ENCODE assay signal across 1 cellular context in the genomic region with DNA sequence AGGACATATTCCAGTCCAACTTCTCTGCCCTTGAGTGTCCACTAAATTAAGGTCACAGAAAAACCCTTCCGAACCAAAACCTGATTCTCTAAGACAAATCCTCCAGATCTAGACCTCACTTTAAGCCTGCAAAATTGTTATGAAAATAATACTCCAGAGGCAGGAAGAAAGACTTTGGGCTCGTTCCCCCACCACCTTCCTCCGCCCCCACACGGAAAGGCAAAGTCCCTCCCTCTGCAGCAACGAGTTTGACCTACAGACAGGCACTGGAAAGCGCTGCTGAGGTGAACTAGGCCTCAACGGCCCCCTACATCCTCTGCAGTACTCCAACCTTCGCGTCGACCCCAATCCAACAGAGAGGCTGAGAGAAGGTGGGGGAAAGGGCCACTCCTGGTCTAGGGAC.
A peak's percentile ranks its signal among the peaks of the same experiment; 100 is the strongest.
TF ChIP-seq lines count a peak whose summit lies in the region.

No MANE protein-coding gene starts in this region.

TF ChIP-seq in HepG2, 621 proteins besides CTCF, POLR2A, EP300 and RAD21 (continued from another document and continues in another):
- TF ChIP-seq, protein P1, sequence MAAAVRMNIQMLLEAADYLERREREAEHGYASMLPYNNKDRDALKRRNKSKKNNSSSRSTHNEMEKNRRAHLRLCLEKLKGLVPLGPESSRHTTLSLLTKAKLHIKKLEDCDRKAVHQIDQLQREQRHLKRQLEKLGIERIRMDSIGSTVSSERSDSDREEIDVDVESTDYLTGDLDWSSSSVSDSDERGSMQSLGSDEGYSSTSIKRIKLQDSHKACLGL (CRISPR knock-in tag; IDR thresholded peaks at IDR 0.05), result no peak
- TF ChIP-seq MED1 (CRISPR knock-in tag; IDR thresholded peaks at IDR 0.05), result 0 out of 2 replicates have a peak, but pooled peaks have one; percentile 16
- TF ChIP-seq, protein P2, sequence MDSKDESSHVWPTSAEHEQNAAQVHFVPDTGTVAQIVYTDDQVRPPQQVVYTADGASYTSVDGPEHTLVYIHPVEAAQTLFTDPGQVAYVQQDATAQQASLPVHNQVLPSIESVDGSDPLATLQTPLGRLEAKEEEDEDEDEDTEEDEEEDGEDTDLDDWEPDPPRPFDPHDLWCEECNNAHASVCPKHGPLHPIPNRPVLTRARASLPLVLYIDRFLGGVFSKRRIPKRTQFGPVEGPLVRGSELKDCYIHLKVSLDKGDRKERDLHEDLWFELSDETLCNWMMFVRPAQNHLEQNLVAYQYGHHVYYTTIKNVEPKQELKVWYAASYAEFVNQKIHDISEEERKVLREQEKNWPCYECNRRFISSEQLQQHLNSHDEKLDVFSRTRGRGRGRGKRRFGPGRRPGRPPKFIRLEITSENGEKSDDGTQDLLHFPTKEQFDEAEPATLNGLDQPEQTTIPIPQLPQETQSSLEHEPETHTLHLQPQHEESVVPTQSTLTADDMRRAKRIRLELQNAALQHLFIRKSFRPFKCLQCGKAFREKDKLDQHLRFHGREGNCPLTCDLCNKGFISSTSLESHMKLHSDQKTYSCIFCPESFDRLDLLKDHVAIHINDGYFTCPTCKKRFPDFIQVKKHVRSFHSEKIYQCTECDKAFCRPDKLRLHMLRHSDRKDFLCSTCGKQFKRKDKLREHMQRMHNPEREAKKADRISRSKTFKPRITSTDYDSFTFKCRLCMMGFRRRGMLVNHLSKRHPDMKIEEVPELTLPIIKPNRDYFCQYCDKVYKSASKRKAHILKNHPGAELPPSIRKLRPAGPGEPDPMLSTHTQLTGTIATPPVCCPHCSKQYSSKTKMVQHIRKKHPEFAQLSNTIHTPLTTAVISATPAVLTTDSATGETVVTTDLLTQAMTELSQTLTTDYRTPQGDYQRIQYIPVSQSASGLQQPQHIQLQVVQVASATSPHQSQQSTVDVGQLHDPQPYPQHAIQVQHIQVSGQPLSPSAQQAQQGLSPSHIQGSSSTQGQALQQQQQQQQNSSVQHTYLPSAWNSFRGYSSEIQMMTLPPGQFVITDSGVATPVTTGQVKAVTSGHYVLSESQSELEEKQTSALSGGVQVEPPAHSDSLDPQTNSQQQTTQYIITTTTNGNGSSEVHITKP (CRISPR knock-in tag; IDR thresholded peaks at IDR 0.05; ENCODE audit: low read depth), result 0 out of 2 replicates have a peak, but pooled peaks have one; percentile 41
- no peak; the same call in 1 of the 2 replicates for TF ChIP-seq ZFP36L1 (CRISPR knock-in tag; IDR thresholded peaks at IDR 0.05)
- TF ChIP-seq, protein P3, sequence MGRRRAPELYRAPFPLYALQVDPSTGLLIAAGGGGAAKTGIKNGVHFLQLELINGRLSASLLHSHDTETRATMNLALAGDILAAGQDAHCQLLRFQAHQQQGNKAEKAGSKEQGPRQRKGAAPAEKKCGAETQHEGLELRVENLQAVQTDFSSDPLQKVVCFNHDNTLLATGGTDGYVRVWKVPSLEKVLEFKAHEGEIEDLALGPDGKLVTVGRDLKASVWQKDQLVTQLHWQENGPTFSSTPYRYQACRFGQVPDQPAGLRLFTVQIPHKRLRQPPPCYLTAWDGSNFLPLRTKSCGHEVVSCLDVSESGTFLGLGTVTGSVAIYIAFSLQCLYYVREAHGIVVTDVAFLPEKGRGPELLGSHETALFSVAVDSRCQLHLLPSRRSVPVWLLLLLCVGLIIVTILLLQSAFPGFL (CRISPR knock-in tag; IDR thresholded peaks at IDR 0.05), result no peak
- no peak for TF ChIP-seq ZNF766 (CRISPR knock-in tag; IDR thresholded peaks at IDR 0.05; ENCODE audit: borderline replicate concordance)
- TF ChIP-seq CBX5 (CRISPR knock-in tag; IDR thresholded peaks at IDR 0.05; ENCODE audit: borderline replicate concordance), result 0 out of 2 replicates have a peak, but pooled peaks have one; percentile 40
- no peak for TF ChIP-seq SIX1 (CRISPR knock-in tag; IDR thresholded peaks at IDR 0.05; ENCODE audit: borderline replicate concordance)
- no peak for TF ChIP-seq ELF1 (CRISPR knock-in tag; IDR thresholded peaks at IDR 0.05)
- 0 out of 2 replicates have a peak, but pooled peaks have one; percentile 55 for TF ChIP-seq ZNF20 (CRISPR knock-in tag; IDR thresholded peaks at IDR 0.05)
- TF ChIP-seq FIP1L1 (IDR thresholded peaks at IDR 0.05; ENCODE audit: borderline replicate concordance, insufficient read depth, low read depth, low read length), result no peak
- TF ChIP-seq HMGA1 (CRISPR knock-in tag; conservative IDR thresholded peaks at IDR 0.05), result no peak
- TF ChIP-seq NFKB2 (CRISPR knock-in tag; IDR thresholded peaks at IDR 0.05; ENCODE audit: borderline replicate concordance), result no peak
- no peak for TF ChIP-seq MTF1 (CRISPR knock-in tag; IDR thresholded peaks at IDR 0.05)
- peak; percentile 83 for TF ChIP-seq ZNF781 (CRISPR knock-in tag; IDR thresholded peaks at IDR 0.05; ENCODE audit: borderline replicate concordance, not compliant biosample characterization)
- peak; percentile 62; the same call in 1 of the 3 replicates for TF ChIP-seq MXI1 (IDR thresholded peaks at IDR 0.05; ENCODE audit: borderline replicate concordance, low read depth, low read length)
- TF ChIP-seq, protein P4, sequence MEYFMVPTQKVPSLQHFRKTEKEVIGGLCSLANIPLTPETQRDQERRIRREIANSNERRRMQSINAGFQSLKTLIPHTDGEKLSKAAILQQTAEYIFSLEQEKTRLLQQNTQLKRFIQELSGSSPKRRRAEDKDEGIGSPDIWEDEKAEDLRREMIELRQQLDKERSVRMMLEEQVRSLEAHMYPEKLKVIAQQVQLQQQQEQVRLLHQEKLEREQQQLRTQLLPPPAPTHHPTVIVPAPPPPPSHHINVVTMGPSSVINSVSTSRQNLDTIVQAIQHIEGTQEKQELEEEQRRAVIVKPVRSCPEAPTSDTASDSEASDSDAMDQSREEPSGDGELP (IDR thresholded peaks at IDR 0.05; ENCODE audit: borderline replicate concordance, low read depth), result no peak
- peak; percentile 31; the same call in 1 of the 2 replicates for TF ChIP-seq SP5 (CRISPR knock-in tag; IDR thresholded peaks at IDR 0.05; ENCODE audit: borderline replicate concordance, low read depth)
- TF ChIP-seq ARID2 (CRISPR knock-in tag; IDR thresholded peaks at IDR 0.05; ENCODE audit: borderline replicate concordance), result no peak
- no peak for TF ChIP-seq PHF5A (CRISPR knock-in tag; IDR thresholded peaks at IDR 0.05; ENCODE audit: low read depth, unreplicated experiment)
- TF ChIP-seq ARNTL (CRISPR knock-in tag; IDR thresholded peaks at IDR 0.05), result peak; percentile 43; the same call in 1 of the 2 replicates
- 0 out of 2 replicates have a peak, but pooled peaks have one; percentile 4 for TF ChIP-seq ZNF451 (CRISPR knock-in tag; IDR thresholded peaks at IDR 0.05)
- peak; percentile 78; the same call in 1 of the 2 replicates for TF ChIP-seq CC2D1A (CRISPR knock-in tag; IDR thresholded peaks at IDR 0.05)
- no peak for TF ChIP-seq ZNF605 (CRISPR knock-in tag; IDR thresholded peaks at IDR 0.05)
- TF ChIP-seq CBFB (CRISPR knock-in tag; IDR thresholded peaks at IDR 0.05), result no peak; the same call in 1 of the 2 replicates
- TF ChIP-seq MATR3 (CRISPR knock-in tag; IDR thresholded peaks at IDR 0.05), result no peak
- TF ChIP-seq ZNF136 (CRISPR knock-in tag; IDR thresholded peaks at IDR 0.05; ENCODE audit: low read depth), result peak; percentile 75; the same call in 1 of the 2 replicates
- TF ChIP-seq, protein P5, sequence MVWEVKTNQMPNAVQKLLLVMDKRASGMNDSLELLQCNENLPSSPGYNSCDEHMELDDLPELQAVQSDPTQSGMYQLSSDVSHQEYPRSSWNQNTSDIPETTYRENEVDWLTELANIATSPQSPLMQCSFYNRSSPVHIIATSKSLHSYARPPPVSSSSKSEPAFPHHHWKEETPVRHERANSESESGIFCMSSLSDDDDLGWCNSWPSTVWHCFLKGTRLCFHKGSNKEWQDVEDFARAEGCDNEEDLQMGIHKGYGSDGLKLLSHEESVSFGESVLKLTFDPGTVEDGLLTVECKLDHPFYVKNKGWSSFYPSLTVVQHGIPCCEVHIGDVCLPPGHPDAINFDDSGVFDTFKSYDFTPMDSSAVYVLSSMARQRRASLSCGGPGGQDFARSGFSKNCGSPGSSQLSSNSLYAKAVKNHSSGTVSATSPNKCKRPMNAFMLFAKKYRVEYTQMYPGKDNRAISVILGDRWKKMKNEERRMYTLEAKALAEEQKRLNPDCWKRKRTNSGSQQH (CRISPR knock-in tag; IDR thresholded peaks at IDR 0.05; ENCODE audit: low read depth), result 0 out of 2 replicates have a peak, but pooled peaks have one; percentile 30
- TF ChIP-seq, protein P6, sequence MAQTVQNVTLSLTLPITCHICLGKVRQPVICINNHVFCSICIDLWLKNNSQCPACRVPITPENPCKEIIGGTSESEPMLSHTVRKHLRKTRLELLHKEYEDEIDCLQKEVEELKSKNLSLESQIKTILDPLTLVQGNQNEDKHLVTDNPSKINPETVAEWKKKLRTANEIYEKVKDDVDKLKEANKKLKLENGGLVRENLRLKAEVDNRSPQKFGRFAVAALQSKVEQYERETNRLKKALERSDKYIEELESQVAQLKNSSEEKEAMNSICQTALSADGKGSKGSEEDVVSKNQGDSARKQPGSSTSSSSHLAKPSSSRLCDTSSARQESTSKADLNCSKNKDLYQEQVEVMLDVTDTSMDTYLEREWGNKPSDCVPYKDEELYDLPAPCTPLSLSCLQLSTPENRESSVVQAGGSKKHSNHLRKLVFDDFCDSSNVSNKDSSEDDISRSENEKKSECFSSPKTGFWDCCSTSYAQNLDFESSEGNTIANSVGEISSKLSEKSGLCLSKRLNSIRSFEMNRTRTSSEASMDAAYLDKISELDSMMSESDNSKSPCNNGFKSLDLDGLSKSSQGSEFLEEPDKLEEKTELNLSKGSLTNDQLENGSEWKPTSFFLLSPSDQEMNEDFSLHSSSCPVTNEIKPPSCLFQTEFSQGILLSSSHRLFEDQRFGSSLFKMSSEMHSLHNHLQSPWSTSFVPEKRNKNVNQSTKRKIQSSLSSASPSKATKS (CRISPR knock-in tag; IDR thresholded peaks at IDR 0.05), result peak; percentile 33; the same call in 1 of the 2 replicates
- peak; percentile 17; the same call in 1 of the 2 replicates for TF ChIP-seq ZNF333 (CRISPR knock-in tag; IDR thresholded peaks at IDR 0.05; ENCODE audit: borderline replicate concordance)
- TF ChIP-seq, protein P7, sequence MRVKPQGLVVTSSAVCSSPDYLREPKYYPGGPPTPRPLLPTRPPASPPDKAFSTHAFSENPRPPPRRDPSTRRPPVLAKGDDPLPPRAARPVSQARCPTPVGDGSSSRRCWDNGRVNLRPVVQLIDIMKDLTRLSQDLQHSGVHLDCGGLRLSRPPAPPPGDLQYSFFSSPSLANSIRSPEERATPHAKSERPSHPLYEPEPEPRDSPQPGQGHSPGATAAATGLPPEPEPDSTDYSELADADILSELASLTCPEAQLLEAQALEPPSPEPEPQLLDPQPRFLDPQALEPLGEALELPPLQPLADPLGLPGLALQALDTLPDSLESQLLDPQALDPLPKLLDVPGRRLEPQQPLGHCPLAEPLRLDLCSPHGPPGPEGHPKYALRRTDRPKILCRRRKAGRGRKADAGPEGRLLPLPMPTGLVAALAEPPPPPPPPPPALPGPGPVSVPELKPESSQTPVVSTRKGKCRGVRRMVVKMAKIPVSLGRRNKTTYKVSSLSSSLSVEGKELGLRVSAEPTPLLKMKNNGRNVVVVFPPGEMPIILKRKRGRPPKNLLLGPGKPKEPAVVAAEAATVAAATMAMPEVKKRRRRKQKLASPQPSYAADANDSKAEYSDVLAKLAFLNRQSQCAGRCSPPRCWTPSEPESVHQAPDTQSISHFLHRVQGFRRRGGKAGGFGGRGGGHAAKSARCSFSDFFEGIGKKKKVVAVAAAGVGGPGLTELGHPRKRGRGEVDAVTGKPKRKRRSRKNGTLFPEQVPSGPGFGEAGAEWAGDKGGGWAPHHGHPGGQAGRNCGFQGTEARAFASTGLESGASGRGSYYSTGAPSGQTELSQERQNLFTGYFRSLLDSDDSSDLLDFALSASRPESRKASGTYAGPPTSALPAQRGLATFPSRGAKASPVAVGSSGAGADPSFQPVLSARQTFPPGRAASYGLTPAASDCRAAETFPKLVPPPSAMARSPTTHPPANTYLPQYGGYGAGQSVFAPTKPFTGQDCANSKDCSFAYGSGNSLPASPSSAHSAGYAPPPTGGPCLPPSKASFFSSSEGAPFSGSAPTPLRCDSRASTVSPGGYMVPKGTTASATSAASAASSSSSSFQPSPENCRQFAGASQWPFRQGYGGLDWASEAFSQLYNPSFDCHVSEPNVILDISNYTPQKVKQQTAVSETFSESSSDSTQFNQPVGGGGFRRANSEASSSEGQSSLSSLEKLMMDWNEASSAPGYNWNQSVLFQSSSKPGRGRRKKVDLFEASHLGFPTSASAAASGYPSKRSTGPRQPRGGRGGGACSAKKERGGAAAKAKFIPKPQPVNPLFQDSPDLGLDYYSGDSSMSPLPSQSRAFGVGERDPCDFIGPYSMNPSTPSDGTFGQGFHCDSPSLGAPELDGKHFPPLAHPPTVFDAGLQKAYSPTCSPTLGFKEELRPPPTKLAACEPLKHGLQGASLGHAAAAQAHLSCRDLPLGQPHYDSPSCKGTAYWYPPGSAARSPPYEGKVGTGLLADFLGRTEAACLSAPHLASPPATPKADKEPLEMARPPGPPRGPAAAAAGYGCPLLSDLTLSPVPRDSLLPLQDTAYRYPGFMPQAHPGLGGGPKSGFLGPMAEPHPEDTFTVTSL (CRISPR knock-in tag; IDR thresholded peaks at IDR 0.05; ENCODE audit: borderline replicate concordance), result no peak
- TF ChIP-seq PAWR (CRISPR knock-in tag; IDR thresholded peaks at IDR 0.05; ENCODE audit: borderline replicate concordance), result no peak
- peak; percentile 53; the same call in 1 of the 2 replicates for TF ChIP-seq HNF4G (IDR thresholded peaks at IDR 0.05; ENCODE audit: borderline replicate concordance, low read depth, low read length)
- TF ChIP-seq HNF4G (CRISPR knock-in tag; IDR thresholded peaks at IDR 0.05; ENCODE audit: borderline replicate concordance, low read depth), result no peak
- peak; percentile 80 for TF ChIP-seq POLR2AphosphoS5 (IDR thresholded peaks at IDR 0.05; ENCODE audit: low read depth, low read length)
- TF ChIP-seq CHCHD3 (CRISPR knock-in tag; IDR thresholded peaks at IDR 0.05), result peak; percentile 87; the same call in 1 of the 2 replicates
- 0 out of 2 replicates have a peak, but pooled peaks have one; percentile 24 for TF ChIP-seq ZNF160 (CRISPR knock-in tag; IDR thresholded peaks at IDR 0.05)
- TF ChIP-seq, protein P8, sequence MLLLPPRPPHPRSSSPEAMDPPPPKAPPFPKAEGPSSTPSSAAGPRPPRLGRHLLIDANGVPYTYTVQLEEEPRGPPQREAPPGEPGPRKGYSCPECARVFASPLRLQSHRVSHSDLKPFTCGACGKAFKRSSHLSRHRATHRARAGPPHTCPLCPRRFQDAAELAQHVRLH (CRISPR knock-in tag; IDR thresholded peaks at IDR 0.05; ENCODE audit: borderline replicate concordance, low read depth), result peak; percentile 41; the same call in 1 of the 2 replicates
- peak; percentile 51; the same call in 1 of the 2 replicates for TF ChIP-seq NR2F6 (IDR thresholded peaks at IDR 0.05)
- TF ChIP-seq NR2F6 (CRISPR knock-in tag; IDR thresholded peaks at IDR 0.05), result peak; percentile 22
- TF ChIP-seq SIN3A (IDR thresholded peaks at IDR 0.05; ENCODE audit: borderline replicate concordance, low read depth, low read length), result no peak
- TF ChIP-seq NR1H2 (CRISPR knock-in tag; IDR thresholded peaks at IDR 0.05; ENCODE audit: borderline replicate concordance, low read depth), result peak; percentile 81; the same call in 1 of the 2 replicates
- TF ChIP-seq ZFX (CRISPR knock-in tag; IDR thresholded peaks at IDR 0.05; ENCODE audit: low read depth), result peak; percentile 100
- peak; percentile 77 for TF ChIP-seq SALL1 (CRISPR knock-in tag; IDR thresholded peaks at IDR 0.05)
